Comparison of ENCODE assay signal across 8 cellular contexts in genomic region chr9:14313951-14314423, GRCh38. TPM values are rescaled to one million over a fixed set of nuclear protein-coding genes. Genes with fewer than 3 reads are reported as not detected.
DNase-seq lines count a peak whose midpoint lies in the region; ATAC-seq and TF ChIP-seq lines count a peak whose summit lies in the region.

NFIB (minus strand) TSS chr9:14314141; CDS start chr9:14313511, 630 bp downstream.

- no peaks in the 10 kb centered on the region for H3K36me3 ChIP-seq in effector memory CD4-positive, alpha-beta T cell (ENCODE audit: control insufficient read depth, insufficient read depth, low read length)
- H3K36me3 ChIP-seq in lung (ENCODE audit: control insufficient read depth in 2 of 2, insufficient read depth in 2 of 2, low read length in 2 of 2), result no peaks in the 10 kb centered on the region

- no peaks in the 10 kb centered on the region for H3K9me3 ChIP-seq in effector memory CD4-positive, alpha-beta T cell (ENCODE audit: control insufficient read depth, low read length)
- H3K9me3 ChIP-seq in lung (ENCODE audit: control insufficient read depth in 2 of 2, insufficient read depth in 1 of 2, low read length in 1 of 2), result peaks cover 0 to 2% of the 10 kb centered on the region in 2 donors

- peak within 1 kb of the TSS; percentile 44 for H3K4me3 ChIP-seq in effector memory CD4-positive, alpha-beta T cell (ENCODE audit: insufficient read depth, low read depth, low read length, poor library complexity, severe bottlenecking)
- peak within 1 kb of the TSS; percentile 74 for H3K4me3 ChIP-seq in lung

- peak; percentile 33 for DNase-seq in stimulated activated CD4-positive, alpha-beta T cell treated with anti-CD3 and anti-CD28 coated beads, Interleukin-15, amount 100 ng/mL, for 24 hours
- DNase-seq in stimulated activated CD4-positive, alpha-beta T cell treated with anti-CD3 and anti-CD28 coated beads, Interleukin-2, amount 100 ng/mL, for 48 hours, result no peak
- peak; percentile 83 for DNase-seq in RKO (ENCODE audit: low spot score)
- DNase-seq in effector memory CD4-positive, alpha-beta T cell, result no peak
- no peak for DNase-seq in lung (ENCODE audit: low spot score)

- H3K27me3 ChIP-seq in effector memory CD4-positive, alpha-beta T cell (replicated peaks; ENCODE audit: control insufficient read depth, insufficient read depth, low read length, poor library complexity, severe bottlenecking), result peaks cover 39% of the 10 kb centered on the region
- no peaks in the 10 kb centered on the region for H3K27me3 ChIP-seq in lung (ENCODE audit: control insufficient read depth, insufficient read depth)

- H3K27ac ChIP-seq in effector memory CD4-positive, alpha-beta T cell (ENCODE audit: insufficient read depth, low read length, poor library complexity, severe bottlenecking), result no peak within 1 kb of the TSS
- H3K27ac ChIP-seq in lung (ENCODE audit: low read depth in 1 of 2, low read length in 1 of 2), result peak within 1 kb of the TSS; percentile 97 to 100
- H3K27ac ChIP-seq in temporal lobe (ENCODE audit: low read depth, low read length), result peak within 1 kb of the TSS; percentile 89

- WGBS in lung, 2 donors, result 1 to 2% methylated on average over 13 to 63 of the region's 63 CpGs

- TF ChIP-seq CTCF in lung (IDR thresholded peaks at IDR 0.05; ENCODE audit: control extremely low read depth, extremely low read depth), result no peak

- no peak for ATAC-seq in lung (ENCODE audit: insufficient read depth, low FRiP score)
- no peak for ATAC-seq in GM19455 (IDR thresholded peaks at IDR 0.05; ENCODE audit: unreplicated experiment)
- ATAC-seq in GM21528 (IDR thresholded peaks at IDR 0.05; ENCODE audit: low FRiP score, unreplicated experiment), result no peak

- peaks cover 24% of the 10 kb centered on the region for H3K4me1 ChIP-seq in effector memory CD4-positive, alpha-beta T cell (ENCODE audit: control insufficient read depth, insufficient read depth, low read length, poor library complexity, severe bottlenecking)
- H3K4me1 ChIP-seq in lung (ENCODE audit: control insufficient read depth in 2 of 2, insufficient read depth in 2 of 2, low read length in 2 of 2), result peaks cover 3 to 8% of the 10 kb centered on the region in 2 donors

RNA-seq across cellular contexts. Expression of gene NFIB, which starts in this region (rescaled TPM):
- total RNA-seq in lung (100 to 1,000 TPM in 1 of 2 donors, 10 to 100 TPM in 1; 89.2 to 189 TPM), temporal lobe (139 TPM)
- 10 to 100 TPM in 1 of 2 donors, 1 to 10 TPM in 1; 7.3 to 12.7 TPM for polyA plus RNA-seq in lung

Comparison
In these comparisons a context has a peak if more than half of its experiments do, and no peak if none do; other contexts are left out.
1. DNase-seq: peak in stimulated activated CD4-positive, alpha-beta T cell treated with anti-CD3 and anti-CD28 coated beads, Interleukin-15, amount 100 ng/mL, for 24 hours (single experiment) and RKO (single experiment); none in stimulated activated CD4-positive, alpha-beta T cell treated with anti-CD3 and anti-CD28 coated beads, Interleukin-2, amount 100 ng/mL, for 48 hours (0 of 2), effector memory CD4-positive, alpha-beta T cell (0 of 3) and lung (single experiment).